8 cellular contexts compared by ENCODE assay signal in genomic region chr10:60203993-60204618, GRCh38.
DNase-seq lines count a peak whose midpoint lies in the region; ATAC-seq and TF ChIP-seq lines count a peak whose summit lies in the region.

No MANE protein-coding gene starts in this region.

- CTCF ChIA-PET in activated CD4-positive, alpha-beta memory T cell treated with anti-CD3 and anti-CD28 coated beads, Interleukin-2, amount 10 ng/mL, durations not matched to agents 7 days and 5 days (lab: Charles Lee) = interaction anchor here (0.7 to 8.7 kb wide), 9 partner anchors 9 to 564 kb away, joined by 3 to 43 read pairs (median 4); no protein-coding TSS in a partner anchor

- TF ChIP-seq CTCF in 22Rv1 (IDR thresholded peaks at IDR 0.05) (peak; percentile 79), GM12872 (IDR thresholded peaks at IDR 0.05; ENCODE audit: insufficient read depth, low read depth, low read length) (peak; percentile 66)

- no peaks in the 10 kb centered on the region for H3K36me3 Mint-ChIP-seq in activated CD4-positive, alpha-beta memory T cell treated with anti-CD3 and anti-CD28 coated beads, Interleukin-2, amount 10 ng/mL, durations not matched to agents 7 days and 5 days (ENCODE audit: low read depth)

- no peak overlapping the region for H3K4me3 Mint-ChIP-seq in activated CD4-positive, alpha-beta memory T cell treated with anti-CD3 and anti-CD28 coated beads, Interleukin-2, amount 10 ng/mL, durations not matched to agents 7 days and 5 days

- peaks cover 3% of the 10 kb centered on the region for H3K4me1 Mint-ChIP-seq in activated CD4-positive, alpha-beta memory T cell treated with anti-CD3 and anti-CD28 coated beads, Interleukin-2, amount 10 ng/mL, durations not matched to agents 7 days and 5 days

- H3K9me3 Mint-ChIP-seq in activated CD4-positive, alpha-beta memory T cell treated with anti-CD3 and anti-CD28 coated beads, Interleukin-2, amount 10 ng/mL, durations not matched to agents 7 days and 5 days = no peaks in the 10 kb centered on the region

- H3K27me3 Mint-ChIP-seq in activated CD4-positive, alpha-beta memory T cell treated with anti-CD3 and anti-CD28 coated beads, Interleukin-2, amount 10 ng/mL, durations not matched to agents 7 days and 5 days = no peaks in the 10 kb centered on the region

- H3K27ac ChIP-seq in 22Rv1 = no peak overlapping the region

- ATAC-seq in HG02970 (IDR thresholded peaks at IDR 0.05; ENCODE audit: low FRiP score, unreplicated experiment) = no peak

- H3K27ac Mint-ChIP-seq in activated CD4-positive, alpha-beta memory T cell treated with anti-CD3 and anti-CD28 coated beads, Interleukin-2, amount 10 ng/mL, durations not matched to agents 7 days and 5 days = no peak overlapping the region

- peak; percentile 72 for DNase-seq in OCI-M1 (lab: John Stamatoyannopoulos, UW)
- peak; percentile 63 for DNase-seq in fibroblast of peridontal ligament (ENCODE audit: extremely low read depth)
- peak; percentile 7 for DNase-seq in smooth muscle cell of the brain vasculature (ENCODE audit: low read depth, low spot score)
- no peak for DNase-seq in activated CD4-positive, alpha-beta memory T cell treated with anti-CD3 and anti-CD28 coated beads, Interleukin-2, amount 10 ng/mL, durations not matched to agents 7 days and 5 days
- no peak for DNase-seq in GOT3 (lab: John Stamatoyannopoulos, UW)

- POLR2A ChIA-PET in activated CD4-positive, alpha-beta memory T cell treated with anti-CD3 and anti-CD28 coated beads, Interleukin-2, amount 10 ng/mL, durations not matched to agents 7 days and 5 days (lab: Charles Lee) = no interaction called here

Comparison
In these comparisons a context has a peak if more than half of its experiments do, and no peak if none do; other contexts are left out.
1. DNase-seq: peak in OCI-M1 (single experiment), fibroblast of peridontal ligament (single experiment) and smooth muscle cell of the brain vasculature (single experiment); none in activated CD4-positive, alpha-beta memory T cell treated with anti-CD3 and anti-CD28 coated beads, Interleukin-2, amount 10 ng/mL, durations not matched to agents 7 days and 5 days (single experiment) and GOT3 (single experiment).